ENCODE assay signal across 8 cellular contexts in genomic region chr10:111785921-111786320, GRCh38.
"Had no signal": no experiment of that assay in that cellular context is flagged by ENCODE, and none has a peak within 500 bp of the region (broad histone marks: within the 10 kb centered on the region; RNA-seq: fewer than 3 reads in every experiment).

No MANE protein-coding gene starts in this region.

- H3K27ac ChIP-seq: GM23248, HL-60, KMS-11 had no signal

- H3K4me2 ChIP-seq: KMS-11 had no signal

- H3K9ac ChIP-seq: GM23248, KMS-11 had no signal

- ATAC-seq: HepG2 had no signal

- H3K4me3 ChIP-seq: GM23248 had no signal

- DNase-seq: GM23248, GOT3, H7, HCEC 1CT, KBM-7 had no signal

- FAIRE-seq: HepG2 had no signal
